Comparison of ENCODE assay signal across 9 cellular contexts in the genomic region with DNA sequence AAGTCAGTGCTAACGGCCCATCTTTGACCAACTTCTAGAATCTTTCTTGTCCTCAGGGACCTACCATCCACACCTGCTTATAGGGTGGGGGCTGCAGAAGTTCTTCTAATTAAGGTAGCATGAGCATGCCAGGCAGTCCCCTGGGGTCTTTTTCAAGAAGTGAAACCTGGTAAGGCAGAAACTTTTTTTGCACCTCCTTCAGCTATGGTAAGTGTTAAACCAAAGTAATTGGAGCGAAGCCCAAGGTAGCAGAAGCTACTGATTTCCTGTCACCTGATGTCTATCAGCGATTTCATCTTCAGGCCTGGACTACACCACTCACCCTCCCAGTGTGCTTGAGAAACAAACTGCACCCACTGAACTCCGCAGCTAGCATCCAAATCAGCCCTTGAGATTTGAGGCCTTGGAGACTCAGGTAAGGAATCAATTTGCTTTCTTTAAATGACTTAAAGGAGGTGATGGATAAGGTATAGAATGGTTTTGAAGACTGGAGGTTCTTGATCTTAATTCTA.
DNase-seq lines count a peak whose midpoint lies in the region; ATAC-seq lines count a peak whose summit lies in the region.
"Had no signal": no experiment of that assay in that cellular context is flagged by ENCODE, and none has a peak within 500 bp of the region (broad histone marks: within the 10 kb centered on the region; RNA-seq: fewer than 3 reads in every experiment).

A gene (plus strand): TSS at position 317 of the 512 bp plus-strand sequence. CDS start 6,528 bp downstream, outside the sequence.

- no peaks in the 10 kb centered on the region for H3K9me3 Mint-ChIP-seq in stimulated activated naive B cell treated with anti-CD40 and anti-IgM and Interleukin-4, amounts not matched to agents 10 μg/mL and 1 μg/mL and 100 μg/mL, for 72 hours

- peak within 1 kb of the TSS; percentile 91 for H3K27ac Mint-ChIP-seq in stimulated activated naive B cell treated with anti-CD40 and anti-IgM and Interleukin-4, amounts not matched to agents 10 μg/mL and 1 μg/mL and 100 μg/mL, for 72 hours

- peak; percentile 75 for ATAC-seq in GM18873 (IDR thresholded peaks at IDR 0.05; ENCODE audit: low FRiP score, unreplicated experiment)
- peak; percentile 86 for ATAC-seq in GM21723 (IDR thresholded peaks at IDR 0.05; ENCODE audit: unreplicated experiment)
- ATAC-seq in HG03439 (IDR thresholded peaks at IDR 0.05; ENCODE audit: unreplicated experiment) = peak; percentile 86
- peak; percentile 88 to 90 for ATAC-seq in stimulated activated naive B cell treated with anti-CD40 and anti-IgM and Interleukin-4, amounts not matched to agents 10 μg/mL and 1 μg/mL and 100 μg/mL, for 72 hours (replicated peaks)
- ATAC-seq: pancreas had no signal

- peak within 1 kb of the TSS; percentile 94 to 96 for H3K4me3 Mint-ChIP-seq in stimulated activated naive B cell treated with anti-CD40 and anti-IgM and Interleukin-4, amounts not matched to agents 10 μg/mL and 1 μg/mL and 100 μg/mL, for 72 hours

- peak; percentile 92 for DNase-seq in stimulated activated naive B cell treated with anti-CD40 and anti-IgM and Interleukin-4, amounts not matched to agents 10 μg/mL and 1 μg/mL and 100 μg/mL, for 72 hours
- no peak for DNase-seq in 8988T
- DNase-seq in superior temporal gyrus (ENCODE audit: extremely low spot score) = no peak
- no peak for DNase-seq in NCI-H524 (lab: John Stamatoyannopoulos, UW)
- DNase-seq: activated CD8-positive, alpha-beta memory T cell treated with anti-CD3 and anti-CD28 coated beads, Interleukin-2, amount 50 U/mL, for 4 hours; pancreas had no signal

- peaks cover 37 to 48% of the 10 kb centered on the region in 2 donors for H3K36me3 Mint-ChIP-seq in stimulated activated naive B cell treated with anti-CD40 and anti-IgM and Interleukin-4, amounts not matched to agents 10 μg/mL and 1 μg/mL and 100 μg/mL, for 72 hours

- H3K27me3 Mint-ChIP-seq in stimulated activated naive B cell treated with anti-CD40 and anti-IgM and Interleukin-4, amounts not matched to agents 10 μg/mL and 1 μg/mL and 100 μg/mL, for 72 hours = no peaks in the 10 kb centered on the region

- peaks cover 35 to 46% of the 10 kb centered on the region in 2 donors for H3K4me1 Mint-ChIP-seq in stimulated activated naive B cell treated with anti-CD40 and anti-IgM and Interleukin-4, amounts not matched to agents 10 μg/mL and 1 μg/mL and 100 μg/mL, for 72 hours
